11 cellular contexts compared by ENCODE assay signal in the genomic region with DNA sequence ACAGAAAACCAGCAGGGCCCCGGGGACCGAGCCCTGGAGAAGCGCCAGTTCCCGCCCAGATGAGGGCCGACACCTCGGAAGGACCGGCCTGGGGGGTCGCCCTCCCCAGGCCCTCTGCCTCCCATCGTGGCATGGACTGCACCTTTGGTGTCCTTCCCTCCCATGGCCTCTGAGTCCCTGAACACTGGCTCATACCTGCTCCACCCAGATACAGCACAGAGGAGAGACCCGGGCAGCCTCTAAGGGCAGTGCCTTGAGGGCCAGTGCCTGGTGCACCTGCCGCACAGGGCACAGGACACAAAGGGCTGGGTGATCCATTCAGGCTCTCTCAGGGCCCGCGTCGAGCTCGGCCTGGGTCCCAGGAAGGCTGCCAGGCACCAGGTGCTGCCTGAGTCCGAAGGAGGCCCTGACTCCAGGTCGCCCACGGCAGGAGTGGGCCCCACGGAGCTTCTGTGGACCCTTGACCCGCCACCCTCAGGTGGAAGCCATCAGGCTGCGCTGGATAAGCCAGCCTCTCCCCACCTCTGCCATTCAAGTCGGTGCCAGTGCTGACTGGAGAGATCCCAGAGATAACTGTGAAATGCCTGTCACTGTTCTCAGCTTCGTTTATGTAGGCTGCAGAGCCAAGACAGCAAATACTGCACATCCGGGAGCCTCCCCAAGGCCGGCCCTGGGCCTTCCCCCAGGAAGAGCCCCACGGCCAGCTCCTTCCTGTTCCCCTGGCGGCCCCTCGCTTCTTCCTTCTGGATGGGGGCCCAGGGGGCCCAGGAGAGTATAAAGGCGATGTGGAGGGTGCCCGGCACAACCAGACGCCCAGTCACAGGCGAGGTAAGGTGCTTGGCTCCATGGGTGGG. TPM values are rescaled to one million over a fixed set of nuclear protein-coding genes. Genes with fewer than 3 reads are reported as not detected.
A peak's percentile ranks its signal among the peaks of the same experiment; 100 is the strongest.
DNase-seq lines count a peak whose midpoint lies in the region; ATAC-seq and TF ChIP-seq lines count a peak whose summit lies in the region.
"Had no signal": no experiment of that assay in that cellular context is flagged by ENCODE, and none has a peak within 500 bp of the region (broad histone marks: within the 10 kb centered on the region; RNA-seq: fewer than 3 reads in every experiment).

A gene with protein sequence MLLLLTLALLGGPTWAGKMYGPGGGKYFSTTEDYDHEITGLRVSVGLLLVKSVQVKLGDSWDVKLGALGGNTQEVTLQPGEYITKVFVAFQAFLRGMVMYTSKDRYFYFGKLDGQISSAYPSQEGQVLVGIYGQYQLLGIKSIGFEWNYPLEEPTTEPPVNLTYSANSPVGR (plus strand): TSS at position 803 of the 854 bp plus-strand sequence. CDS start 139 bp downstream, outside the sequence.

- TF ChIP-seq CTCF in PC-9 (conservative IDR thresholded peaks at IDR 0.05), result no peak
- TF ChIP-seq CTCF in colonic mucosa (IDR thresholded peaks at IDR 0.05), result no peak
- TF ChIP-seq CTCF in prostate gland (IDR thresholded peaks at IDR 0.05), result peak in 2 of 4 experiments; percentile 20 to 27
- no peak for TF ChIP-seq CTCF in esophagus squamous epithelium (IDR thresholded peaks at IDR 0.05)

- no peaks in the 10 kb centered on the region for H3K9me2 ChIP-seq in PC-9 (ENCODE audit: insufficient read depth)

- POLR2A ChIA-PET in PC-9 (lab: Charles Lee; ENCODE audit: unreplicated experiment), result interaction anchor here (0.6 to 0.7 kb wide), 2 partner anchors 24 to 85 kb away, joined by 3 to 4 read pairs; no protein-coding TSS in a partner anchor

- peak within 1 kb of the TSS; percentile 44; the same call in 1 of the 2 replicates for H2AFZ ChIP-seq in PC-9

- no peak for ATAC-seq in GM21717 (IDR thresholded peaks at IDR 0.05; ENCODE audit: unreplicated experiment)
- no peak for ATAC-seq in HG03108 (IDR thresholded peaks at IDR 0.05; ENCODE audit: unreplicated experiment)

- H3K4me3 ChIP-seq in PC-9 (no peak within 1 kb of the TSS), colonic mucosa (peak within 1 kb of the TSS; percentile 4), prostate gland (peak within 1 kb of the TSS; percentile 25 to 29), esophagus squamous epithelium (no peak within 1 kb of the TSS)

- no peaks in the 10 kb centered on the region for H4K20me1 ChIP-seq in PC-9 (ENCODE audit: insufficient read depth)

- H3K36me3 ChIP-seq in PC-9 (ENCODE audit: low read depth) (no peaks in the 10 kb centered on the region), colonic mucosa (no peaks in the 10 kb centered on the region), prostate gland (no peaks in the 10 kb centered on the region), esophagus squamous epithelium (no peaks in the 10 kb centered on the region)

- H3K9me3 ChIP-seq in PC-9 (ENCODE audit: insufficient read depth, low read depth), result no peaks in the 10 kb centered on the region
- no peaks in the 10 kb centered on the region for H3K9me3 ChIP-seq in colonic mucosa
- H3K9me3 ChIP-seq in prostate gland, result no peaks in the 10 kb centered on the region
- no peaks in the 10 kb centered on the region for H3K9me3 ChIP-seq in esophagus squamous epithelium

- H3K9ac ChIP-seq in colonic mucosa (ENCODE audit: low read depth in 2 of 2, low read length in 2 of 2), result peak within 1 kb of the TSS in 1 of 2 donors; percentile 54

- intact Hi-C loops in PC-9 (cut with micrococcal nuclease; ENCODE audit: unreplicated experiment) (loop anchor here (1.0 kb wide), 2 partner anchors 29 to 51 kb away; a partner anchor contains a TSS), colonic mucosa (cut with DNase I) (loop anchor here (2.0 kb wide), 1 partner anchor 21 kb away; no protein-coding TSS in a partner anchor), prostate gland (cut with DNase I) (no loop called here), esophagus squamous epithelium (cut with DNase I) (no loop called here)

- TF ChIP-seq POLR2A in prostate gland (IDR thresholded peaks at IDR 0.05) (no peak), esophagus squamous epithelium (IDR thresholded peaks at IDR 0.05) (no peak)

- CTCF ChIA-PET in PC-9 (lab: Charles Lee), result interaction anchor here (0.7 kb wide), 1 partner anchor 47 kb away, joined by 3 read pairs; no protein-coding TSS in a partner anchor

- H3K4me2 ChIP-seq in PC-9, result peak within 1 kb of the TSS; percentile 65

- 33% methylated on average over 24 of the region's 32 CpGs for WGBS in prostate gland
- 33 to 51% methylated on average over 14 to 15 of the region's 32 CpGs for WGBS in esophagus squamous epithelium, 2 donors

- H3K27me3 ChIP-seq in PC-9 (ENCODE audit: insufficient read depth, low read depth) (no peaks in the 10 kb centered on the region), colonic mucosa (no peaks in the 10 kb centered on the region), prostate gland (replicated peaks; ENCODE audit: insufficient read depth) (no peaks in the 10 kb centered on the region), esophagus squamous epithelium (peaks cover 0 to 82% (median 0%) of the 10 kb centered on the region in 4 donors)

- peaks cover 14% of the 10 kb centered on the region for H3K4me1 ChIP-seq in PC-9 (replicated peaks; ENCODE audit: insufficient read depth)
- no peaks in the 10 kb centered on the region for H3K4me1 ChIP-seq in colonic mucosa
- H3K4me1 ChIP-seq in prostate gland (replicated peaks), result peaks cover 6% of the 10 kb centered on the region
- H3K4me1 ChIP-seq in esophagus squamous epithelium, result peaks cover 0 to 11% (median 9%) of the 10 kb centered on the region in 3 donors

- H3K27ac ChIP-seq in PC-9 (peak within 1 kb of the TSS; percentile 53; the same call in 1 of the 2 replicates), colonic mucosa (peak within 1 kb of the TSS; percentile 87), prostate gland (peak within 1 kb of the TSS; percentile 84 to 92), esophagus squamous epithelium (peak within 1 kb of the TSS in 1 of 4 donors; percentile 54)

- BruUV-seq in PC-9 (replicated peaks; lab: Mats Ljungman, UMichigan), result no TSS peak

- peaks cover 17% of the 10 kb centered on the region; the same call in 1 of the 2 replicates for H3F3A ChIP-seq in PC-9 (ENCODE audit: insufficient read depth, low read depth)

- no peaks in the 10 kb centered on the region for H3K79me2 ChIP-seq in PC-9 (ENCODE audit: low read depth)

- DNase-seq in Daoy (ENCODE audit: low read depth) (peak; percentile 58), PC-9 (peak; percentile 77), colonic mucosa (peak; percentile 71), prostate gland (ENCODE audit: low spot score) (peak; percentile 88), kidney tubule cell (ENCODE audit: low spot score) (no peak), esophagus squamous epithelium (lab: John Stamatoyannopoulos, UW) (no peak)
- DNase-seq: DMS 273 treated with DMSO at 0.1 percent for 48 hours, NCI-H2029 had no signal

RNA-seq across cellular contexts. Expression of the gene that starts here (rescaled TPM):
- 0.17 and 2.0 TPM in 2 replicates for total RNA-seq in Daoy (2014; rRNA removed; shearing (Covaris generic))
- 19.9 and 23.4 TPM in 2 replicates for total RNA-seq in PC-9 (2021)
- total RNA-seq in colonic mucosa, result 10 to 100 TPM; 34.1 to 62.1 TPM
- total RNA-seq in prostate gland, result 100 to 1,000 TPM in 1 of 2 donors, 10 to 100 TPM in 1; 37.1 to 268 TPM
- 10 to 100 TPM in 1 of 4 donors, under 1 TPM in 2, not detected in 1; 0.34 to 38.5 (median 0.44) TPM for total RNA-seq in esophagus squamous epithelium
- total RNA-seq: mesenteric fat pad had no signal

Comparison
In these comparisons a context has a peak if more than half of its experiments do, and no peak if none do; other contexts are left out.
1. DNase-seq: peak in Daoy (single experiment), PC-9 (2 of 2), colonic mucosa (single experiment) and prostate gland (single experiment); none in kidney tubule cell (single experiment) and esophagus squamous epithelium (single experiment).
2. H3K4me3 ChIP-seq: peak in colonic mucosa (single experiment) and prostate gland (2 of 2); none in PC-9 (single experiment) and esophagus squamous epithelium (0 of 4).
3. intact Hi-C loops: an anchor here in PC-9 (1.0 kb wide) and colonic mucosa (2.0 kb wide); none called in prostate gland and esophagus squamous epithelium.